35 cellular contexts compared by ENCODE assay signal in genomic region chr7:70340236-70340635, GRCh38.
"Had no signal": no experiment of that assay in that cellular context is flagged by ENCODE, and none has a peak within 500 bp of the region (broad histone marks: within the 10 kb centered on the region; RNA-seq: fewer than 3 reads in every experiment).

No MANE protein-coding gene starts in this region.

- DNase-seq: Karpas-422, Kasumi-1, MG63, MM.1S, MV-4-11, NCI-H1048, NCI-H1092, NCI-H1092 treated with DMSO at 0.1 percent for 48 hours, NCI-H1105, NCI-H1105 treated with DMSO at 0.1 percent for 48 hours, NCI-H1417, NCI-H1417 treated with DMSO at 0.1 percent for 48 hours, NCI-H1436, NCI-H1436 treated with DMSO at 0.1 percent for 48 hours, NCI-H146, NCI-H1694, NCI-H1694 treated with DMSO at 0.1 percent for 48 hours, NCI-H187, NCI-H187 treated with DMSO at 0.1 percent for 48 hours, NCI-H1930, NCI-H2029, NCI-H2029 treated with DMSO at 0.1 percent for 48 hours, NCI-H2081, NCI-H2081 treated with DMSO at 0.1 percent for 48 hours, NCI-H2107, NCI-H2171, NCI-H2171 treated with DMSO at 0.1 percent for 48 hours, NCI-H2227 treated with DMSO at 0.1 percent for 48 hours, NCI-H226, NCI-H345, NCI-H446, NCI-H446 treated with DMSO at 0.1 percent for 48 hours, NCI-H510A, NCI-H510A treated with DMSO at 0.1 percent for 48 hours, NCI-H524 had no signal

- H3K4me3 ChIP-seq: MG63 had no signal

- H3K36me3 ChIP-seq: MG63 had no signal

- H3K9me3 ChIP-seq: MG63 had no signal

- H3K27me3 ChIP-seq: MG63 had no signal
